Comparison of ENCODE assay signal across 11 cellular contexts in the genomic region with DNA sequence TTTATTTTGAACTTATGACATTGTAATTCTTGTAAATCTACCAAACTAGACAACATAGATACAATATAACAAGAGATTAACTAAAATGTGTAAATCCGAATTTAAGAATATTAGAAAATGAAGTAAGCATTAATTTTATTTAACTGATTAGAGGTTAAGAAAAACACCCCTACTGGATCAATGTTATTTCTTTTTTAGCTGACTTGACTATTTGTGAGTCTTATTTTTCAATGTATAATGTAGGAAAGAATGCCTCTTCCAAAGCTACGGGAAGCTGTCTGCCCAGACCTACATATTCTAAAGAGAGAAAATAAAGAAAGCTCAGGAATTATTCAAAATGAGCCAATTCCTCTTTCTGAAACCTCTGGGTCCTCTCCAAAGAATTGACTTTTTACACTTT.
"Had no signal": no experiment of that assay in that cellular context is flagged by ENCODE, and none has a peak within 500 bp of the region (broad histone marks: within the 10 kb centered on the region; RNA-seq: fewer than 3 reads in every experiment).

No MANE protein-coding gene starts in this region.

- DNase-seq: GM23248, GOT3, H7, H9, HCEC 1CT, HFFc6 had no signal

- H3K9me3 Mint-ChIP-seq: GM23338, H9 had no signal

- H3K27ac Mint-ChIP-seq: GM23338, H9, HFFc6 had no signal

- H3K27ac ChIP-seq: GM23248 had no signal

- H3K9me3 ChIP-seq: HAP-1 had no signal

- H3K4me3 ChIP-seq: GM23248, GM23338, HAP-1 had no signal

- FAIRE-seq: H1, H54 had no signal

- ATAC-seq: GM23338, HCT116 had no signal

- H2AFZ ChIP-seq: GM23248, GM23338 had no signal

- H3K4me2 ChIP-seq: GM23338 had no signal

- H3K9ac ChIP-seq: GM23248 had no signal

- H3K36me3 ChIP-seq: HAP-1 had no signal

- H3K4me3 Mint-ChIP-seq: GM23338, H9, HFFc6 had no signal
